Comparison of ENCODE assay signal across 11 cellular contexts in genomic region chr5:83090169-83090568, GRCh38.
"Had no signal": no experiment of that assay in that cellular context is flagged by ENCODE, and none has a peak within 500 bp of the region (broad histone marks: within the 10 kb centered on the region; RNA-seq: fewer than 3 reads in every experiment).

No MANE protein-coding gene starts in this region.

- FAIRE-seq: H1, H54 had no signal

- H3K4me1 Mint-ChIP-seq: GM23338, H9 had no signal

- DNase-seq: GM23248, GOT3, H7, H9, HCEC 1CT, HFFc6 had no signal

- H3K9me3 ChIP-seq: HAP-1 had no signal

- H3K4me1 ChIP-seq: HAP-1 had no signal

- H3K27ac Mint-ChIP-seq: GM23338, H9, HFFc6 had no signal

- H3K4me3 Mint-ChIP-seq: GM23338, H9, HFFc6 had no signal

- H3K36me3 ChIP-seq: HAP-1 had no signal

- H3K4me3 ChIP-seq: GM23248, GM23338, HAP-1 had no signal

- H2AFZ ChIP-seq: GM23248, GM23338 had no signal

- H3K9ac ChIP-seq: GM23248 had no signal

- H3K27ac ChIP-seq: GM23248 had no signal

- H3K4me2 ChIP-seq: GM23338 had no signal

- ATAC-seq: GM23338, HCT116 had no signal
